ENCODE assay signal across 1 cellular context in genomic region chr5:179261301-179262125, GRCh38.
TF ChIP-seq lines count a peak whose summit lies in the region.

No MANE protein-coding gene starts in this region.

TF ChIP-seq in HepG2, 621 proteins besides CTCF, POLR2A, EP300 and RAD21 (continued from another document):
- TF ChIP-seq SNAPC4 (CRISPR knock-in tag; IDR thresholded peaks at IDR 0.05) (no peak), RXRB (CRISPR knock-in tag; IDR thresholded peaks at IDR 0.05; ENCODE audit: borderline replicate concordance) (no peak), PAWR (CRISPR knock-in tag; IDR thresholded peaks at IDR 0.05; ENCODE audit: borderline replicate concordance) (no peak), NONO (IDR thresholded peaks at IDR 0.05) (no peak), NONO (CRISPR knock-in tag; conservative IDR thresholded peaks at IDR 0.05) (peak; percentile 34; the same call in 1 of the 2 replicates), KDM2A (CRISPR knock-in tag; IDR thresholded peaks at IDR 0.05; ENCODE audit: borderline replicate concordance, low read depth) (peak; percentile 26; the same call in 1 of the 2 replicates), NR2F1 (CRISPR knock-in tag; IDR thresholded peaks at IDR 0.05) (no peak), JUN (CRISPR knock-in tag; IDR thresholded peaks at IDR 0.05) (no peak), HDAC6 (IDR thresholded peaks at IDR 0.05; ENCODE audit: low read depth, low read length) (no peak), ZNF564 (CRISPR knock-in tag; IDR thresholded peaks at IDR 0.05) (no peak)
